In genomic region chr17:19048826-19049225, GRCh38 we compare ENCODE assay signal across 2 cellular contexts. TPM values are rescaled to one million over a fixed set of nuclear protein-coding genes. Genes with fewer than 3 reads are reported as not detected.
"Had no signal": no experiment of that assay in that cellular context is flagged by ENCODE, and none has a peak within 500 bp of the region (broad histone marks: within the 10 kb centered on the region; RNA-seq: fewer than 3 reads in every experiment).

No MANE protein-coding gene starts in this region.

RNA-seq across cellular contexts. Expression of gene GRAP, which starts 2.1 kb away (rescaled TPM):
- total RNA-seq: MCF 10A, RPMI7951 had no signal
